In the genomic region with DNA sequence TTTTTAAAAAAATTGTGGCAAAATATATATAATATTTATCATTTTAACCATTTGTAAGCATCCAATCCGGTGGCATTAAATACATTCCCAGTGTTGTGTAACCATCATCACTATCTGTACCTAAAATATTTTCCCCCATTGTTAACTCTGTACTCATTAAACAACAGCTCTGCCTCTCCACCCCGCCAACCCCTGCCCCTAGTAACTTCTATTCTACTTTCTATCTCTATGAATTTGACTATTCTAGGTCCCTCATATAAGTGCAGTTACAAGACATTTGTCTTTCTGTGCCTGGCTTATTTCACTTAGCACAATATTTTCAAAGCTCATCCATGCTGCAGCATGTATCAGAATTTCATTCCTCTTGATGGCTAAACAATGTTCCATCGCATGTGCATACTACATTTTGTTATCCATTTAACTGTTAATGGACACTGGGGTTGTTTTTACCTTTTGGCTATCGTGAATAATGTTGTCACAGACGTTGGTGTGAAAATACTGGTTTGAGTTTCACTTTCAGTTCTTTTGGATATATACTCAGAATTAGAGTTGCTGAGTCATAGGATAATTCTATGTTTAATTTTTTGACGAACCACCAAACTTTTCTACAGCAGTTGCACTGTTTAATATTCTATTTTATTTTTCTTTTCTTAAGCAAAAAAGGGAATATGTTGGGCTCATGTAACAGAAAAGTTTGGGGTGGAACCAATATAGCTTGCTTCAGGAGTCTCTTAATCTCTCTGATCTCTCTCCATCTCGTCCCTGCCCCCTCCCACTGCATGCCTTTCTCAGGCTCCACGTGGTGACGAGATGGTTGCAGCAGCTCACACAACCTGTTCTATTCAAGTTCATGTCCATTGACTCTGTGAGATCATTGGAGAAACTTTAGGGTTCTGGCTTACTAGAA, we compare ENCODE assay signal across 2 cellular contexts.
TF ChIP-seq lines count a peak whose summit lies in the region.

No MANE protein-coding gene starts in this region.

TF ChIP-seq in GM23338, 12 proteins besides CTCF, POLR2A, EP300 and RAD21 (continued from another document):
- TF ChIP-seq, protein P1, sequence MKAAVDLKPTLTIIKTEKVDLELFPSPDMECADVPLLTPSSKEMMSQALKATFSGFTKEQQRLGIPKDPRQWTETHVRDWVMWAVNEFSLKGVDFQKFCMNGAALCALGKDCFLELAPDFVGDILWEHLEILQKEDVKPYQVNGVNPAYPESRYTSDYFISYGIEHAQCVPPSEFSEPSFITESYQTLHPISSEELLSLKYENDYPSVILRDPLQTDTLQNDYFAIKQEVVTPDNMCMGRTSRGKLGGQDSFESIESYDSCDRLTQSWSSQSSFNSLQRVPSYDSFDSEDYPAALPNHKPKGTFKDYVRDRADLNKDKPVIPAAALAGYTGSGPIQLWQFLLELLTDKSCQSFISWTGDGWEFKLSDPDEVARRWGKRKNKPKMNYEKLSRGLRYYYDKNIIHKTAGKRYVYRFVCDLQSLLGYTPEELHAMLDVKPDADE (IDR thresholded peaks at IDR 0.05) = no peak

TF ChIP-seq in HepG2, 621 proteins besides CTCF, POLR2A, EP300 and RAD21 (continued from another document):
- TF ChIP-seq, protein P2, sequence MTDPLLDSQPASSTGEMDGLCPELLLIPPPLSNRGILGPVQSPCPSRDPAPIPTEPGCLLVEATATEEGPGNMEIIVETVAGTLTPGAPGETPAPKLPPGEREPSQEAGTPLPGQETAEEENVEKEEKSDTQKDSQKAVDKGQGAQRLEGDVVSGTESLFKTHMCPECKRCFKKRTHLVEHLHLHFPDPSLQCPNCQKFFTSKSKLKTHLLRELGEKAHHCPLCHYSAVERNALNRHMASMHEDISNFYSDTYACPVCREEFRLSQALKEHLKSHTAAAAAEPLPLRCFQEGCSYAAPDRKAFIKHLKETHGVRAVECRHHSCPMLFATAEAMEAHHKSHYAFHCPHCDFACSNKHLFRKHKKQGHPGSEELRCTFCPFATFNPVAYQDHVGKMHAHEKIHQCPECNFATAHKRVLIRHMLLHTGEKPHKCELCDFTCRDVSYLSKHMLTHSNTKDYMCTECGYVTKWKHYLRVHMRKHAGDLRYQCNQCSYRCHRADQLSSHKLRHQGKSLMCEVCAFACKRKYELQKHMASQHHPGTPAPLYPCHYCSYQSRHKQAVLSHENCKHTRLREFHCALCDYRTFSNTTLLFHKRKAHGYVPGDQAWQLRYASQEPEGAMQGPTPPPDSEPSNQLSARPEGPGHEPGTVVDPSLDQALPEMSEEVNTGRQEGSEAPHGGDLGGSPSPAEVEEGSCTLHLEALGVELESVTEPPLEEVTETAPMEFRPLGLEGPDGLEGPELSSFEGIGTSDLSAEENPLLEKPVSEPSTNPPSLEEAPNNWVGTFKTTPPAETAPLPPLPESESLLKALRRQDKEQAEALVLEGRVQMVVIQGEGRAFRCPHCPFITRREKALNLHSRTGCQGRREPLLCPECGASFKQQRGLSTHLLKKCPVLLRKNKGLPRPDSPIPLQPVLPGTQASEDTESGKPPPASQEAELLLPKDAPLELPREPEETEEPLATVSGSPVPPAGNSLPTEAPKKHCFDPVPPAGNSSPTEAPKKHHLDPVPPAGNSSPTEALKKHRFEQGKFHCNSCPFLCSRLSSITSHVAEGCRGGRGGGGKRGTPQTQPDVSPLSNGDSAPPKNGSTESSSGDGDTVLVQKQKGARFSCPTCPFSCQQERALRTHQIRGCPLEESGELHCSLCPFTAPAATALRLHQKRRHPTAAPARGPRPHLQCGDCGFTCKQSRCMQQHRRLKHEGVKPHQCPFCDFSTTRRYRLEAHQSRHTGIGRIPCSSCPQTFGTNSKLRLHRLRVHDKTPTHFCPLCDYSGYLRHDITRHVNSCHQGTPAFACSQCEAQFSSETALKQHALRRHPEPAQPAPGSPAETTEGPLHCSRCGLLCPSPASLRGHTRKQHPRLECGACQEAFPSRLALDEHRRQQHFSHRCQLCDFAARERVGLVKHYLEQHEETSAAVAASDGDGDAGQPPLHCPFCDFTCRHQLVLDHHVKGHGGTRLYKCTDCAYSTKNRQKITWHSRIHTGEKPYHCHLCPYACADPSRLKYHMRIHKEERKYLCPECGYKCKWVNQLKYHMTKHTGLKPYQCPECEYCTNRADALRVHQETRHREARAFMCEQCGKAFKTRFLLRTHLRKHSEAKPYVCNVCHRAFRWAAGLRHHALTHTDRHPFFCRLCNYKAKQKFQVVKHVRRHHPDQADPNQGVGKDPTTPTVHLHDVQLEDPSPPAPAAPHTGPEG (CRISPR knock-in tag; IDR thresholded peaks at IDR 0.05) = no peak
- TF ChIP-seq MYNN (CRISPR knock-in tag; IDR thresholded peaks at IDR 0.05; ENCODE audit: low read depth) (no peak), HNRNPK (IDR thresholded peaks at IDR 0.05; ENCODE audit: low read depth, low read length, poor library complexity, severe bottlenecking) (no peak), ZNF207 (IDR thresholded peaks at IDR 0.05; ENCODE audit: borderline replicate concordance) (no peak), HNRNPUL1 (IDR thresholded peaks at IDR 0.05; ENCODE audit: low read depth, low read length) (no peak), SMYD3 (CRISPR knock-in tag; IDR thresholded peaks at IDR 0.05) (no peak), THAP11 (CRISPR knock-in tag; IDR thresholded peaks at IDR 0.05) (no peak)
